Comparison of ENCODE assay signal across 14 cellular contexts in genomic region chr7:55026867-55027490, GRCh38. TPM values are rescaled to one million over a fixed set of nuclear protein-coding genes. Genes with fewer than 3 reads are reported as not detected.
DNase-seq lines count a peak whose midpoint lies in the region; ATAC-seq and TF ChIP-seq lines count a peak whose summit lies in the region.
"Had no signal": no experiment of that assay in that cellular context is flagged by ENCODE, and none has a peak within 500 bp of the region (broad histone marks: within the 10 kb centered on the region; RNA-seq: fewer than 3 reads in every experiment).

No MANE protein-coding gene starts in this region.

- peak in 3 of 4 donors; percentile 52 to 75 (median 65) for ATAC-seq in heart left ventricle
- ATAC-seq in stimulated activated effector memory CD8-positive, alpha-beta T cell treated with anti-CD3 and anti-CD28 coated beads, Interleukin-12 subunit alpha, Interleukin-12 subunit beta, amount 100 ng/mL, for 72 hours = no peak
- ATAC-seq in GM21360 (IDR thresholded peaks at IDR 0.05; ENCODE audit: unreplicated experiment) = no peak
- ATAC-seq: stimulated activated naive CD8-positive, alpha-beta T cell treated with anti-CD3 and anti-CD28 coated beads, Interleukin-15, Interleukin-2, amounts not matched to agents 100 U/mL and 50 U/mL, for 24 hours had no signal

- in situ Hi-C loops in KBM-7 (cut with MboI; ENCODE audit: low pct_unique_long_range_greater_than_20kb, low sequenced_read_pairs) = no loop called here

- peak overlapping the region; percentile 49 for H3K4me3 ChIP-seq in adipocyte (ENCODE audit: low read length)
- no peak overlapping the region for H3K4me3 ChIP-seq in heart left ventricle
- H3K4me3 ChIP-seq in rectal smooth muscle tissue (ENCODE audit: low read length) = no peak overlapping the region
- no peak overlapping the region for H3K4me3 ChIP-seq in colonic mucosa

- no peaks in the 10 kb centered on the region for H3K36me3 ChIP-seq in adipocyte (ENCODE audit: control insufficient read depth, insufficient read depth, low read length, severe bottlenecking)
- no peaks in the 10 kb centered on the region for H3K36me3 ChIP-seq in heart left ventricle
- no peaks in the 10 kb centered on the region for H3K36me3 ChIP-seq in rectal smooth muscle tissue (ENCODE audit: control insufficient read depth, insufficient read depth, low read length)
- H3K36me3 ChIP-seq in colonic mucosa = no peaks in the 10 kb centered on the region

- H3K27ac ChIP-seq in heart left ventricle = peak overlapping the region in 3 of 12 donors; percentile 12 to 48 (median 17)
- peak overlapping the region; percentile 48 for H3K27ac ChIP-seq in rectal smooth muscle tissue (ENCODE audit: low read depth, low read length)
- H3K27ac ChIP-seq in colonic mucosa = no peak overlapping the region

- no peaks in the 10 kb centered on the region for H3K4me1 Mint-ChIP-seq in stimulated activated effector memory CD8-positive, alpha-beta T cell treated with anti-CD3 and anti-CD28 coated beads, Interleukin-12 subunit alpha, Interleukin-12 subunit beta, amount 100 ng/mL, for 72 hours

- WGBS in heart left ventricle, 4 donors = 66 to 77% (median 69%) methylated on average over 4 of the region's 4 CpGs

- TF ChIP-seq CTCF in heart left ventricle (IDR thresholded peaks at IDR 0.05) (no peak), colonic mucosa (IDR thresholded peaks at IDR 0.05) (no peak)

- no peaks in the 10 kb centered on the region for H3K36me3 Mint-ChIP-seq in stimulated activated effector memory CD8-positive, alpha-beta T cell treated with anti-CD3 and anti-CD28 coated beads, Interleukin-12 subunit alpha, Interleukin-12 subunit beta, amount 100 ng/mL, for 72 hours

- peak; percentile 65 for DNase-seq in AG08395 (ENCODE audit: low spot score)
- DNase-seq in adipocyte (ENCODE audit: low read depth) = peak; percentile 81
- no peak for DNase-seq in heart left ventricle
- no peak for DNase-seq in stimulated activated effector memory CD8-positive, alpha-beta T cell treated with anti-CD3 and anti-CD28 coated beads, Interleukin-12 subunit alpha, Interleukin-12 subunit beta, amount 100 ng/mL, for 72 hours (ENCODE audit: low spot score in 2 of 2)
- no peak for DNase-seq in colonic mucosa
- no peak for DNase-seq in KBM-7
- DNase-seq: activated T-cell treated with anti-CD3 and anti-CD28 coated beads, Interleukin-2, amount 50 U/mL, for 1 hour; anterior cingulate cortex; MM.1S; NCI-H345; stimulated activated CD4-positive, alpha-beta T cell treated with anti-CD3 and anti-CD28 coated beads, Interleukin-2, amount 100 ng/mL, for 24 hours; stimulated activated naive CD8-positive, alpha-beta T cell treated with anti-CD3 and anti-CD28 coated beads, Interleukin-15, Interleukin-2, amounts not matched to agents 100 U/mL and 50 U/mL, for 24 hours had no signal

- H3K9me3 ChIP-seq in adipocyte (ENCODE audit: control insufficient read depth, low read length) = no peaks in the 10 kb centered on the region
- no peaks in the 10 kb centered on the region for H3K9me3 ChIP-seq in heart left ventricle
- no peaks in the 10 kb centered on the region for H3K9me3 ChIP-seq in colonic mucosa

- H3K9ac ChIP-seq in adipocyte (ENCODE audit: low read length) (peak overlapping the region; percentile 76), rectal smooth muscle tissue (ENCODE audit: low read length) (no peak overlapping the region), colonic mucosa (ENCODE audit: low read depth in 2 of 2, low read length in 2 of 2) (no peak overlapping the region)

- H3K4me1 ChIP-seq in adipocyte (ENCODE audit: control insufficient read depth, insufficient read depth, low read length) = peaks cover 82% of the 10 kb centered on the region
- H3K4me1 ChIP-seq in heart left ventricle = peaks cover 0 to 48% (median 6%) of the 10 kb centered on the region in 12 donors
- H3K4me1 ChIP-seq in rectal smooth muscle tissue (ENCODE audit: control insufficient read depth, insufficient read depth, low read length) = peaks cover 18% of the 10 kb centered on the region
- no peaks in the 10 kb centered on the region for H3K4me1 ChIP-seq in colonic mucosa

- H3K27ac Mint-ChIP-seq in stimulated activated effector memory CD8-positive, alpha-beta T cell treated with anti-CD3 and anti-CD28 coated beads, Interleukin-12 subunit alpha, Interleukin-12 subunit beta, amount 100 ng/mL, for 72 hours = no peak overlapping the region

- no peak for TF ChIP-seq POLR2A in heart left ventricle (IDR thresholded peaks at IDR 0.05)

- intact Hi-C loops in heart left ventricle (cut with DNase I) (loop anchor here in 2 of 10 donors (10.0 kb wide), 2 partner anchors 218 to 228 kb away; no protein-coding TSS in a partner anchor), colonic mucosa (cut with DNase I) (loop anchor here (10.0 kb wide), 2 partner anchors 108 to 228 kb away; no protein-coding TSS in a partner anchor)

- H3K27me3 ChIP-seq in adipocyte (replicated peaks; ENCODE audit: control insufficient read depth, insufficient read depth, low read length) (no peaks in the 10 kb centered on the region), heart left ventricle (no peaks in the 10 kb centered on the region), rectal smooth muscle tissue (ENCODE audit: control insufficient read depth, insufficient read depth, low read length) (no peaks in the 10 kb centered on the region), colonic mucosa (no peaks in the 10 kb centered on the region)

- H3K9me3 Mint-ChIP-seq in stimulated activated effector memory CD8-positive, alpha-beta T cell treated with anti-CD3 and anti-CD28 coated beads, Interleukin-12 subunit alpha, Interleukin-12 subunit beta, amount 100 ng/mL, for 72 hours = no peaks in the 10 kb centered on the region

- H3K4me3 Mint-ChIP-seq in stimulated activated effector memory CD8-positive, alpha-beta T cell treated with anti-CD3 and anti-CD28 coated beads, Interleukin-12 subunit alpha, Interleukin-12 subunit beta, amount 100 ng/mL, for 72 hours = no peak overlapping the region

RNA-seq across cellular contexts. Expression of gene EGFR, which starts 8.2 kb away (rescaled TPM):
- total RNA-seq in heart left ventricle = 10 to 100 TPM in 3 of 9 donors, 1 to 10 TPM in 6; 4.6 to 29.6 (median 8.7) TPM
- 1 to 10 TPM; 2.3 to 2.8 TPM for polyA plus RNA-seq in heart left ventricle
- 10 to 100 TPM; 57.8 to 63.4 TPM for total RNA-seq in colonic mucosa

Comparison
In these comparisons a context has a peak if more than half of its experiments do, and no peak if none do; other contexts are left out.
1. DNase-seq: peak in AG08395 (single experiment) and adipocyte (single experiment); none in heart left ventricle (0 of 5), stimulated activated effector memory CD8-positive, alpha-beta T cell treated with anti-CD3 and anti-CD28 coated beads, Interleukin-12 subunit alpha, Interleukin-12 subunit beta, amount 100 ng/mL, for 72 hours (0 of 2), colonic mucosa (single experiment) and KBM-7 (single experiment).
2. ATAC-seq: peak in heart left ventricle (3 of 4); none in stimulated activated effector memory CD8-positive, alpha-beta T cell treated with anti-CD3 and anti-CD28 coated beads, Interleukin-12 subunit alpha, Interleukin-12 subunit beta, amount 100 ng/mL, for 72 hours (single experiment) and GM21360 (single experiment).